Comparison of ENCODE assay signal across 17 cellular contexts in genomic region chr12:10147714-10148403, GRCh38. TPM values are rescaled to one million over a fixed set of nuclear protein-coding genes. Genes with fewer than 3 reads are reported as not detected.
A peak's percentile ranks its signal among the peaks of the same experiment; 100 is the strongest.
DNase-seq lines count a peak whose midpoint lies in the region; ATAC-seq lines count a peak whose summit lies in the region.
"Had no signal": no experiment of that assay in that cellular context is flagged by ENCODE, and none has a peak within 500 bp of the region (broad histone marks: within the 10 kb centered on the region; RNA-seq: fewer than 3 reads in every experiment).

No MANE protein-coding gene starts in this region.

- no peaks in the 10 kb centered on the region for H3K9me3 Mint-ChIP-seq in activated T-cell treated with anti-CD3 and anti-CD28 coated beads, Interleukin-2, amount 50 U/mL, for 4 hours
- H3K9me3 Mint-ChIP-seq in stimulated activated naive CD8-positive, alpha-beta T cell treated with anti-CD3 and anti-CD28 coated beads, Interleukin-15, amount 100 ng/mL, for 72 hours = no peaks in the 10 kb centered on the region

- no peaks in the 10 kb centered on the region for H3K36me3 Mint-ChIP-seq in activated T-cell treated with anti-CD3 and anti-CD28 coated beads, Interleukin-2, amount 50 U/mL, for 4 hours (ENCODE audit: insufficient read depth)

- H3K27me3 Mint-ChIP-seq in activated T-cell treated with anti-CD3 and anti-CD28 coated beads, Interleukin-2, amount 50 U/mL, for 4 hours (ENCODE audit: low read depth) = peaks cover 11% of the 10 kb centered on the region
- H3K27me3 Mint-ChIP-seq in stimulated activated naive CD8-positive, alpha-beta T cell treated with anti-CD3 and anti-CD28 coated beads, Interleukin-15, amount 100 ng/mL, for 72 hours = peaks cover 7% of the 10 kb centered on the region

- no peak overlapping the region for H3K4me3 Mint-ChIP-seq in activated T-cell treated with anti-CD3 and anti-CD28 coated beads, Interleukin-2, amount 50 U/mL, for 4 hours
- H3K4me3 Mint-ChIP-seq in stimulated activated naive CD8-positive, alpha-beta T cell treated with anti-CD3 and anti-CD28 coated beads, Interleukin-15, amount 100 ng/mL, for 72 hours = no peak overlapping the region

- DNase-seq in activated T-cell treated with anti-CD3 and anti-CD28 coated beads, Interleukin-2, amount 50 U/mL, for 4 hours = no peak
- no peak for DNase-seq in activated T-cell treated with anti-CD3 and anti-CD28 coated beads, Interleukin-2, amount 50 U/mL, for 48 hours
- DNase-seq in stimulated activated naive CD8-positive, alpha-beta T cell treated with anti-CD3 and anti-CD28 coated beads, Interleukin-15, amount 100 ng/mL, for 72 hours = no peak
- DNase-seq in germinal center (ENCODE audit: low spot score) (no peak), NCI-H69 (lab: John Stamatoyannopoulos, UW) (no peak), NCI-H2196 treated with DMSO at 0.1 percent for 48 hours (lab: John Stamatoyannopoulos, UW; ENCODE audit: unreplicated experiment) (no peak)
- DNase-seq: activated CD4-positive, alpha-beta T cell treated with anti-CD3 and anti-CD28 coated beads, Interleukin-2, amount 50 U/mL, for 48 hours; activated naive CD4-positive, alpha-beta T cell; caudate nucleus; NCI-H2171 treated with DMSO at 0.1 percent for 48 hours; PC-9; small intestine; trophoblast cell had no signal

- peaks cover 2% of the 10 kb centered on the region for H3K4me1 Mint-ChIP-seq in activated T-cell treated with anti-CD3 and anti-CD28 coated beads, Interleukin-2, amount 50 U/mL, for 4 hours (ENCODE audit: low read depth)
- no peaks in the 10 kb centered on the region for H3K4me1 Mint-ChIP-seq in stimulated activated naive CD8-positive, alpha-beta T cell treated with anti-CD3 and anti-CD28 coated beads, Interleukin-15, amount 100 ng/mL, for 72 hours

- ATAC-seq in activated T-cell treated with anti-CD3 and anti-CD28 coated beads, Interleukin-2, amount 50 U/mL, for 4 hours = peak; percentile 67 to 86
- ATAC-seq in HG02571 (IDR thresholded peaks at IDR 0.05; ENCODE audit: unreplicated experiment) (peak; percentile 65), HG03439 (IDR thresholded peaks at IDR 0.05; ENCODE audit: unreplicated experiment) (peak; percentile 77)
- ATAC-seq in stimulated activated naive CD8-positive, alpha-beta T cell treated with anti-CD3 and anti-CD28 coated beads, Interleukin-15, amount 100 ng/mL, for 72 hours = peak; percentile 67

- no peak overlapping the region for H3K27ac Mint-ChIP-seq in stimulated activated naive CD8-positive, alpha-beta T cell treated with anti-CD3 and anti-CD28 coated beads, Interleukin-15, amount 100 ng/mL, for 72 hours

RNA-seq across cellular contexts. Expression of gene CLEC7A, which starts 17.9 kb away (rescaled TPM):
- total RNA-seq in activated T-cell treated with anti-CD3 and anti-CD28 coated beads, Interleukin-2, amount 50 U/mL, for 4 hours = under 1 TPM in 2 of 3 donors, not detected in 1; 0.16 to 0.69 TPM

RNA-seq across cellular contexts. Expression of gene OLR1, which starts 24.1 kb away (rescaled TPM):
- total RNA-seq in activated T-cell treated with anti-CD3 and anti-CD28 coated beads, Interleukin-2, amount 50 U/mL, for 4 hours = not detected
- total RNA-seq: lower leg skin; T-helper 1 cell treated with Interleukin-12 subunit alpha and Interleukin-12 subunit beta and Interleukin-4 antibody, amounts not matched to agents 30 ng/mL and 1 ng/mL, for 36 hours had no signal

RNA-seq across cellular contexts. Expression of gene TMEM52B, which starts 31.0 kb away (rescaled TPM):
- total RNA-seq in activated T-cell treated with anti-CD3 and anti-CD28 coated beads, Interleukin-2, amount 50 U/mL, for 4 hours = not detected
- total RNA-seq: lower leg skin; T-helper 1 cell treated with Interleukin-12 subunit alpha and Interleukin-12 subunit beta and Interleukin-4 antibody, amounts not matched to agents 30 ng/mL and 1 ng/mL, for 36 hours had no signal

RNA-seq across cellular contexts. Expression of gene CLEC1A, which starts 49.1 kb away (rescaled TPM):
- total RNA-seq in activated T-cell treated with anti-CD3 and anti-CD28 coated beads, Interleukin-2, amount 50 U/mL, for 4 hours = not detected
- total RNA-seq: PC-9; T-helper 1 cell treated with Interleukin-12 subunit alpha and Interleukin-12 subunit beta and Interleukin-4 antibody, amounts not matched to agents 30 ng/mL and 1 ng/mL, for 36 hours had no signal
